In the genomic region with DNA sequence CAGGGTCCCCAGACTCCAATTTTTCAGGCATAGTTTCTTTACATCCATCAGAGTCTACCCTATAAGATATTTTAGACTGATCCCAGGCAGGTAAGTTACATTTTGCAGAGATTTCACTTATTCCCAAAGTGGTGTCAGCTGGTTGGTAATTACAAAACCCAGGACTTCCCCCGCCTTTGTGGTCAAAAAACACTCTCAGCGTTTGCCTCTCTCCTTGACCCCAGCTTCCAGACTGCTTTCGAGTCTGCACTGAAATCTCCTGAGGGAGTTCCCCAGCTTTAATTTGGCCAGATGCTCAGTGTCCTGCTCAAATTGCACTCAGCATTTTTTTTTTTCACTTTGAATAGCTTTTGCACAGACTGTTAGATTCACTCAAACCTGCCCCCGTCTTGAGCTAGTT, we compare ENCODE assay signal across 10 cellular contexts. TPM values are rescaled to one million over a fixed set of nuclear protein-coding genes. Genes with fewer than 3 reads are reported as not detected.
A peak's percentile ranks its signal among the peaks of the same experiment; 100 is the strongest.
DNase-seq lines count a peak whose midpoint lies in the region; ATAC-seq and TF ChIP-seq lines count a peak whose summit lies in the region.
"Had no signal": no experiment of that assay in that cellular context is flagged by ENCODE, and none has a peak within 500 bp of the region (broad histone marks: within the 10 kb centered on the region; RNA-seq: fewer than 3 reads in every experiment).

No MANE protein-coding gene starts in this region.

- ATAC-seq in GM18508 (IDR thresholded peaks at IDR 0.05; ENCODE audit: insufficient read depth, unreplicated experiment) (peak; percentile 58), GM21786 (IDR thresholded peaks at IDR 0.05; ENCODE audit: unreplicated experiment) (peak; percentile 65), lung (ENCODE audit: insufficient read depth, low FRiP score) (peak; percentile 63)

- WGBS in lung, 2 donors, result 15 to 26% methylated on average over 4 of the region's 4 CpGs

- H3K4me1 ChIP-seq in KMS-11 (ENCODE audit: low read depth, poor library complexity, severe bottlenecking), result peaks cover 29% of the 10 kb centered on the region
- no peaks in the 10 kb centered on the region for H3K4me1 ChIP-seq in lung (ENCODE audit: control insufficient read depth in 2 of 2, insufficient read depth in 2 of 2, low read length in 2 of 2)

- H3K9me3 ChIP-seq in lung (ENCODE audit: control insufficient read depth in 2 of 2, insufficient read depth in 1 of 2, low read length in 1 of 2), result no peaks in the 10 kb centered on the region

- H3K4me2 ChIP-seq in KMS-11, result peak overlapping the region; percentile 73

- H3K9ac ChIP-seq in KMS-11, result no peak overlapping the region

- no peaks in the 10 kb centered on the region for H3K79me2 ChIP-seq in KMS-11 (ENCODE audit: insufficient read depth, low read depth)

- H3K27me3 ChIP-seq in KMS-11 (ENCODE audit: insufficient read depth, low read depth), result peaks cover 9% of the 10 kb centered on the region; the same call in 1 of the 2 replicates
- H3K27me3 ChIP-seq in lung (ENCODE audit: control insufficient read depth, insufficient read depth), result no peaks in the 10 kb centered on the region

- H3K27ac ChIP-seq in KMS-11 (no peak overlapping the region; the same call in 1 of the 2 replicates), lung (ENCODE audit: low read depth in 1 of 2, low read length in 1 of 2) (no peak overlapping the region)
- H3K27ac ChIP-seq: HL-60 had no signal

- peak; percentile 42 for DNase-seq in lung (ENCODE audit: low spot score)
- DNase-seq in 8988T, result no peak
- DNase-seq in NCI-H2107 (lab: John Stamatoyannopoulos, UW), result no peak
- no peak for DNase-seq in NCI-H2029 treated with DMSO at 0.1 percent for 48 hours (lab: John Stamatoyannopoulos, UW)
- no peak for DNase-seq in SKM-1 (lab: John Stamatoyannopoulos, UW; ENCODE audit: unreplicated experiment)
- DNase-seq: midbrain had no signal

- H2AFZ ChIP-seq in KMS-11 (ENCODE audit: low read depth), result no peak overlapping the region

- no peak overlapping the region for H3K4me3 ChIP-seq in KMS-11 (IDR thresholded peaks at IDR 0.05; ENCODE audit: insufficient read depth, low read depth, low read length)
- no peak overlapping the region for H3K4me3 ChIP-seq in lung

- H3K36me3 ChIP-seq in KMS-11 (ENCODE audit: insufficient read depth) (no peaks in the 10 kb centered on the region), lung (ENCODE audit: control insufficient read depth in 2 of 2, insufficient read depth in 2 of 2, low read length in 2 of 2) (no peaks in the 10 kb centered on the region)

- TF ChIP-seq CTCF in KMS-11 (conservative IDR thresholded peaks at IDR 0.05; ENCODE audit: low read depth, low read length) (no peak), lung (IDR thresholded peaks at IDR 0.05; ENCODE audit: control extremely low read depth, extremely low read depth) (no peak)

- no peaks in the 10 kb centered on the region for H4K20me1 ChIP-seq in KMS-11 (ENCODE audit: insufficient read depth)

RNA-seq across cellular contexts. Expression of a gene that starts 11.2 kb away (rescaled TPM):
- 10 to 100 TPM in 1 of 2 donors, 1 to 10 TPM in 1; 9.9 to 11.8 TPM for total RNA-seq in lung
- polyA plus RNA-seq in lung, result 1 to 10 TPM in 1 of 2 donors, under 1 TPM in 1; 0.79 to 1.8 TPM
